1 cellular context compared by ENCODE assay signal in genomic region chr4:101954975-101955678, GRCh38.
TF ChIP-seq lines count a peak whose summit lies in the region.

No MANE protein-coding gene starts in this region.

TF ChIP-seq in GM23338, 12 proteins besides CTCF, POLR2A, EP300 and RAD21 (continued from another document):
- TF ChIP-seq ZNF462 (CRISPR knock-in tag; IDR thresholded peaks at IDR 0.05): no peak
- TF ChIP-seq ZNF114 (CRISPR knock-in tag; IDR thresholded peaks at IDR 0.05): no peak
- no peak for TF ChIP-seq EZH2phosphoT487 (IDR thresholded peaks at IDR 0.05; ENCODE audit: unreplicated experiment)
- no peak for TF ChIP-seq NANOG (IDR thresholded peaks at IDR 0.05; ENCODE audit: borderline replicate concordance)
- TF ChIP-seq ZNF331 (CRISPR knock-in tag; IDR thresholded peaks at IDR 0.05; ENCODE audit: low read depth): no peak
- TF ChIP-seq STAT1 (IDR thresholded peaks at IDR 0.05; ENCODE audit: unreplicated experiment): no peak
- TF ChIP-seq CREB1 (CRISPR knock-in tag; IDR thresholded peaks at IDR 0.05; ENCODE audit: low read depth): no peak
- TF ChIP-seq ETS1 (IDR thresholded peaks at IDR 0.05): no peak
- TF ChIP-seq EZH2 (IDR thresholded peaks at IDR 0.05; ENCODE audit: low read depth, unreplicated experiment): no peak
